In the genomic region with DNA sequence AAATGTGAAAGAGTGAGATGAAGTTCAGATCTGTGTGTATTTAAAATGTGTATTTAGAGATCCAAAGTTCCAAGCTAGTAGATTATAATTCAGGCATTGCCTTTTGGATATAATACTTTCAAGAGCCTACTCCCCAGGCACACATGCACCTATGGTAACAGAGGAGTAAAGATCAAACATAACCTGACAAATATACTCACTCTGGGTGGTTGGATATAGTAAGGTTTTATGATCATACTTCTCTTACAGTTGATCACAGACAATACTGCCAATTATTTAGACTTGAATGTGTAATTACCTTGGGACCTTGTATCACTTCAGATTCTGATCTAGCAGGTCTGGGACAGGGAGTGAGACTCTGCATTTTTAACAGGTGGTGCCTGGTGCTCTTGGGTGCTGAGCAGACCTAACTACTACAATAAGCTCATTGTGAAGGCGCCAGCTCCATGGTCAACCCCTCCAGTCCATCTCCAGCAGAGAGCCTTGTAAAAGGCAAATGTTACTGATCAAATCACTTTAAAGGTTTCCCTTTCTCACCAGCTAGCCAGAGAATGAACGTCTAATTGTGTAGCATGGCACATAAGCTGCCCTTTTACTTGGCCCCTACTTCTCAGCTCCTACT, we compare ENCODE assay signal across 14 cellular contexts. TPM values are rescaled to one million over a fixed set of nuclear protein-coding genes. Genes with fewer than 3 reads are reported as not detected.
DNase-seq lines count a peak whose midpoint lies in the region; ATAC-seq and TF ChIP-seq lines count a peak whose summit lies in the region.
"Had no signal": no experiment of that assay in that cellular context is flagged by ENCODE, and none has a peak within 500 bp of the region (broad histone marks: within the 10 kb centered on the region; RNA-seq: fewer than 3 reads in every experiment).

No MANE protein-coding gene starts in this region.

- H3K9me3 Mint-ChIP-seq in CD8-positive, alpha-beta T cell: no peaks in the 10 kb centered on the region
- no peaks in the 10 kb centered on the region for H3K9me3 Mint-ChIP-seq in glutamatergic neuron (ENCODE audit: unreplicated experiment)
- H3K9me3 Mint-ChIP-seq: natural killer cell had no signal

- H3K36me3 Mint-ChIP-seq in CD8-positive, alpha-beta T cell: peaks cover 71% of the 10 kb centered on the region
- H3K36me3 Mint-ChIP-seq in glutamatergic neuron (ENCODE audit: unreplicated experiment): peaks cover 4% of the 10 kb centered on the region

- ATAC-seq in CD8-positive, alpha-beta T cell: no peak
- ATAC-seq: activated naive CD4-positive, alpha-beta T cell treated with anti-CD3 and anti-CD28 coated beads, Interleukin-2, amount 50 U/mL, for 72 hours; natural killer cell; SK-N-SH treated with all-trans-retinoic acid at 6 μM for 48 hours had no signal

- no peak for DNase-seq in CD8-positive, alpha-beta T cell
- peak; percentile 75 to 91 for DNase-seq in NCI-H526 (lab: John Stamatoyannopoulos, UW)
- DNase-seq in dorsolateral prefrontal cortex: peak in 1 of 10 donors; percentile 40
- peak; percentile 38 for DNase-seq in putamen (ENCODE audit: low spot score)
- DNase-seq in OCI-M2 (lab: John Stamatoyannopoulos, UW; ENCODE audit: unreplicated experiment): no peak
- DNase-seq in glutamatergic neuron: no peak
- DNase-seq in COLO668 (lab: John Stamatoyannopoulos, UW; ENCODE audit: unreplicated experiment): no peak
- DNase-seq: DND-41, natural killer cell, NCI-H1694 had no signal

- peak overlapping the region; percentile 66 for H3K27ac Mint-ChIP-seq in CD8-positive, alpha-beta T cell
- H3K27ac Mint-ChIP-seq in glutamatergic neuron (ENCODE audit: unreplicated experiment): no peak overlapping the region

- intact Hi-C loops in CD8-positive, alpha-beta T cell (cut with DNase I, micrococcal nuclease): loop anchor here (5.0 kb wide), 2 partner anchors 32 to 58 kb away; partner anchors contain the start of genes CCDC12 (in 1 of the 2) and NBEAL2 (in 1 of the 2)
- intact Hi-C loops in dorsolateral prefrontal cortex (cut with DNase I): no loop called here

- peaks cover 51% of the 10 kb centered on the region for H3K4me1 Mint-ChIP-seq in CD8-positive, alpha-beta T cell (ENCODE audit: low read depth)
- no peaks in the 10 kb centered on the region for H3K4me1 Mint-ChIP-seq in glutamatergic neuron (ENCODE audit: low read depth, unreplicated experiment)

- no peak overlapping the region for H3K4me3 Mint-ChIP-seq in CD8-positive, alpha-beta T cell
- no peak overlapping the region for H3K4me3 Mint-ChIP-seq in glutamatergic neuron (ENCODE audit: unreplicated experiment)
- H3K4me3 Mint-ChIP-seq: natural killer cell had no signal

- no peaks in the 10 kb centered on the region for H3K9me3 ChIP-seq in CD8-positive, alpha-beta T cell (ENCODE audit: low read length)

- no peak overlapping the region for H3K4me3 ChIP-seq in CD8-positive, alpha-beta T cell (ENCODE audit: low read depth, low read length)
- peak overlapping the region in 3 of 59 donors; percentile 12 to 23 (median 17) for H3K4me3 ChIP-seq in dorsolateral prefrontal cortex
- H3K4me3 ChIP-seq: BLaER1 treated with 17β-estradiol and CSF1 and Interleukin-3, amounts not matched to agents 10 nM and 100 nM had no signal

- POLR2A ChIA-PET in CD8-positive, alpha-beta T cell (lab: Charles Lee): interaction anchor here (1.0 kb wide), 1 partner anchor 20 kb away, joined by 3 read pairs; no protein-coding TSS in a partner anchor

- CTCF ChIA-PET in CD8-positive, alpha-beta T cell (lab: Charles Lee): no interaction called here

- H3K27me3 ChIP-seq in CD8-positive, alpha-beta T cell (ENCODE audit: insufficient read depth, low read length): no peaks in the 10 kb centered on the region
- no peaks in the 10 kb centered on the region for H3K27me3 ChIP-seq in dorsolateral prefrontal cortex
- H3K27me3 ChIP-seq: BLaER1 treated with 17β-estradiol and CSF1 and Interleukin-3, amounts not matched to agents 10 nM and 100 nM had no signal

- H3K36me3 ChIP-seq in CD8-positive, alpha-beta T cell (ENCODE audit: insufficient read depth, low read length): peaks cover 19% of the 10 kb centered on the region

- no peak overlapping the region for H3K27ac ChIP-seq in CD8-positive, alpha-beta T cell (ENCODE audit: low read depth, low read length)
- peak overlapping the region in 58 of 59 donors; percentile 11 to 86 (median 72) for H3K27ac ChIP-seq in dorsolateral prefrontal cortex
- H3K27ac ChIP-seq: BLaER1 treated with 17β-estradiol and CSF1 and Interleukin-3, amounts not matched to agents 10 nM and 100 nM had no signal

- H3K27me3 Mint-ChIP-seq in CD8-positive, alpha-beta T cell (ENCODE audit: low read depth): no peaks in the 10 kb centered on the region
- H3K27me3 Mint-ChIP-seq in glutamatergic neuron (ENCODE audit: unreplicated experiment): no peaks in the 10 kb centered on the region
- H3K27me3 Mint-ChIP-seq: progenitor cell of endocrine pancreas had no signal

- peaks cover 27% of the 10 kb centered on the region for H3K4me1 ChIP-seq in CD8-positive, alpha-beta T cell (ENCODE audit: insufficient read depth, low read length)

- TF ChIP-seq CTCF in CD8-positive, alpha-beta T cell (IDR thresholded peaks at IDR 0.05): no peak
- TF ChIP-seq CTCF in dorsolateral prefrontal cortex (IDR thresholded peaks at IDR 0.05 in 54 of 56, conservative IDR thresholded peaks at IDR 0.05 in 2 of 56; ENCODE audit: low read depth in 1 of 56, partially characterized antibody in 56 of 56) (no peak), glutamatergic neuron (IDR thresholded peaks at IDR 0.05; ENCODE audit: partially characterized antibody, unreplicated experiment) (no peak)

RNA-seq across cellular contexts. Expression of gene NBEAL2, which starts 55.5 kb away (rescaled TPM):
- 100 to 1,000 TPM; 187 to 201 TPM for total RNA-seq in CD8-positive, alpha-beta T cell
- 10 to 100 TPM in 112 of 120 experiments, 1 to 10 TPM in 8; 8.2 to 41.7 (median 16.9) TPM for total RNA-seq in dorsolateral prefrontal cortex
- 38.0 TPM for total RNA-seq in glutamatergic neuron (ENCODE audit: unreplicated experiment)

RNA-seq across cellular contexts. Expression of gene CCDC12, which starts 58.4 kb away (rescaled TPM):
- total RNA-seq in CD8-positive, alpha-beta T cell: 100 to 1,000 TPM in 1 of 2 experiments, 10 to 100 TPM in 1; 99.9 to 107 TPM
- 10 to 100 TPM; 30.9 to 54.9 (median 40.5) TPM for total RNA-seq in dorsolateral prefrontal cortex
- total RNA-seq in glutamatergic neuron (ENCODE audit: unreplicated experiment): 41.4 TPM

Comparison
In these comparisons a context has a peak if more than half of its experiments do, and no peak if none do; other contexts are left out.
1. DNase-seq: peak in NCI-H526 (2 of 2) and putamen (single experiment); none in CD8-positive, alpha-beta T cell (0 of 7), OCI-M2 (single experiment), glutamatergic neuron (single experiment) and COLO668 (single experiment).
2. intact Hi-C loops: an anchor here in CD8-positive, alpha-beta T cell (5.0 kb wide); none called in dorsolateral prefrontal cortex.